Comparison of ENCODE assay signal across 15 cellular contexts in the genomic region with DNA sequence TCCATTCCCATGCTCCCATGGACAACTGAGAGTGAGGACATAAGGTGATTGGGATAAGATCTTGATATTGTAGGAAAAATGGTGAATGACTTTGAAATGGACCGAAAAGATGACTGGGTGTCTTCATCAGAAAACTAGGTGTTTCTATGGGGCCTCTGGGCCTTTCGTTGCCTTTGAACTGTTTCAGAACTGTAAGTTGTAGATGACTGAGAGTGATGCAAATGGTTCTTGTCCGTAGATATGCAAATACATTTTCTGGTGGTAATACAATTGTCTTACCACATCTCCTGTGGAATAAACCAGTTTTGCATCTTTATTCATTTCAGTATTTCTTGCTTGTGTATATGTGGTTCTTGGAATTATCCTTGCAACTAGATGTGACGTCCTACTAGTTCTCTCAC. TPM values are rescaled to one million over a fixed set of nuclear protein-coding genes. Genes with fewer than 3 reads are reported as not detected.
DNase-seq lines count a peak whose midpoint lies in the region; ATAC-seq and TF ChIP-seq lines count a peak whose summit lies in the region.
"Had no signal": no experiment of that assay in that cellular context is flagged by ENCODE, and none has a peak within 500 bp of the region (broad histone marks: within the 10 kb centered on the region; RNA-seq: fewer than 3 reads in every experiment).

No MANE protein-coding gene starts in this region.

- no peak for TF ChIP-seq CTCF in A673 (conservative IDR thresholded peaks at IDR 0.05; ENCODE audit: low read depth, low read length)

- H3K4me1 ChIP-seq in A673 (ENCODE audit: insufficient read depth, low read length, poor library complexity, severe bottlenecking), result no peaks in the 10 kb centered on the region

- peak overlapping the region; percentile 96 for H3K27ac Mint-ChIP-seq in stimulated activated effector memory CD8-positive, alpha-beta T cell treated with anti-CD3 and anti-CD28 coated beads, Interleukin-12 subunit alpha, Interleukin-12 subunit beta, amount 100 ng/mL, for 72 hours
- H3K27ac Mint-ChIP-seq: nephron had no signal

- no peaks in the 10 kb centered on the region for H3K27me3 ChIP-seq in A673 (replicated peaks; ENCODE audit: insufficient read depth, low read depth, low read length, poor library complexity)
- H3K27me3 ChIP-seq: SJSA1, spleen had no signal

- intact Hi-C loops in A673 (cut with micrococcal nuclease; ENCODE audit: unreplicated experiment), result no loop called here

- H3K9me3 Mint-ChIP-seq in stimulated activated effector memory CD8-positive, alpha-beta T cell treated with anti-CD3 and anti-CD28 coated beads, Interleukin-12 subunit alpha, Interleukin-12 subunit beta, amount 100 ng/mL, for 72 hours, result no peaks in the 10 kb centered on the region

- peaks cover 66% of the 10 kb centered on the region for H3K4me1 Mint-ChIP-seq in stimulated activated effector memory CD8-positive, alpha-beta T cell treated with anti-CD3 and anti-CD28 coated beads, Interleukin-12 subunit alpha, Interleukin-12 subunit beta, amount 100 ng/mL, for 72 hours

- no peak overlapping the region for H3K27ac ChIP-seq in A673 (ENCODE audit: low read depth, low read length, poor library complexity, severe bottlenecking)
- H3K27ac ChIP-seq: SJSA1, spleen had no signal

- peak overlapping the region; percentile 59 for H3K4me3 Mint-ChIP-seq in stimulated activated effector memory CD8-positive, alpha-beta T cell treated with anti-CD3 and anti-CD28 coated beads, Interleukin-12 subunit alpha, Interleukin-12 subunit beta, amount 100 ng/mL, for 72 hours
- H3K4me3 Mint-ChIP-seq: nephron had no signal

- peak; percentile 43 for DNase-seq in activated naive CD4-positive, alpha-beta T cell treated with Interleukin-2 at 50 U/mL for 16 hours
- DNase-seq in activated naive CD4-positive, alpha-beta T cell treated with anti-CD3 and anti-CD28 coated beads, Interleukin-2, amount 50 U/mL, for 16 hours, result no peak
- no peak for DNase-seq in stimulated activated effector memory CD8-positive, alpha-beta T cell treated with anti-CD3 and anti-CD28 coated beads, Interleukin-12 subunit alpha, Interleukin-12 subunit beta, amount 100 ng/mL, for 72 hours (ENCODE audit: low spot score in 2 of 2)
- DNase-seq in A673 (ENCODE audit: low spot score), result no peak
- no peak for DNase-seq in NCI-H1048 (lab: John Stamatoyannopoulos, UW)
- no peak for DNase-seq in OCI-M1 (lab: John Stamatoyannopoulos, UW)
- DNase-seq: spleen had no signal

- no peaks in the 10 kb centered on the region for H3K9me3 ChIP-seq in A673 (ENCODE audit: low read depth, low read length, poor library complexity, severe bottlenecking)
- H3K9me3 ChIP-seq: SJSA1 had no signal

- no peak overlapping the region for H3K4me3 ChIP-seq in A673 (ENCODE audit: low read depth, low read length, poor library complexity, severe bottlenecking)
- H3K4me3 ChIP-seq: SJSA1, spleen had no signal

- POLR2A ChIA-PET in A673 (lab: Charles Lee; ENCODE audit: low non-redundant PET), result interaction anchor here (0.6 kb wide), 1 partner anchor 1184 kb away, joined by 3 read pairs; no protein-coding TSS in a partner anchor

- H3K36me3 Mint-ChIP-seq in stimulated activated effector memory CD8-positive, alpha-beta T cell treated with anti-CD3 and anti-CD28 coated beads, Interleukin-12 subunit alpha, Interleukin-12 subunit beta, amount 100 ng/mL, for 72 hours, result peaks cover 19% of the 10 kb centered on the region

- CTCF ChIA-PET in A673 (lab: Charles Lee), result no interaction called here

- BruUV-seq in A673 (replicated peaks; lab: Mats Ljungman, UMichigan), result no TSS peak

- ATAC-seq in GM21717 (IDR thresholded peaks at IDR 0.05; ENCODE audit: unreplicated experiment) (peak; percentile 44), HG03520 (IDR thresholded peaks at IDR 0.05; ENCODE audit: unreplicated experiment) (peak; percentile 46)
- peak; percentile 75 for ATAC-seq in stimulated activated effector memory CD8-positive, alpha-beta T cell treated with anti-CD3 and anti-CD28 coated beads, Interleukin-12 subunit alpha, Interleukin-12 subunit beta, amount 100 ng/mL, for 72 hours

- no peaks in the 10 kb centered on the region for H3K36me3 ChIP-seq in A673 (ENCODE audit: insufficient read depth, low read length, poor library complexity, severe bottlenecking)
- H3K36me3 ChIP-seq: SJSA1, spleen had no signal

RNA-seq across cellular contexts. Expression of a gene that starts 16.0 kb away (rescaled TPM):
- total RNA-seq in A673 (2021), result not detected in 2 replicates
- total RNA-seq: bronchial epithelial cell, fibroblast of lung, G401, H4, SJSA1, spleen had no signal

RNA-seq across cellular contexts. Expression of a gene that starts 40.3 kb away (rescaled TPM):
- not detected in 2 replicates for total RNA-seq in A673 (2021)
- total RNA-seq: bronchial epithelial cell, fibroblast of lung, G401, H4, SJSA1, spleen had no signal
